In genomic region chr7:106736508-106737201, GRCh38 we compare ENCODE assay signal across 8 cellular contexts.
A peak's percentile ranks its signal among the peaks of the same experiment; 100 is the strongest.
DNase-seq lines count a peak whose midpoint lies in the region; ATAC-seq, FAIRE-seq and TF ChIP-seq lines count a peak whose summit lies in the region.

No MANE protein-coding gene starts in this region.

- H3K4me1 ChIP-seq in pancreas = peaks cover 0 to 2% (median 0%) of the 10 kb centered on the region in 3 donors

- FAIRE-seq in pancreas (lab: Jason Lieb, UNC) = peak; percentile 17

- 28 to 45% methylated on average over 5 of the region's 5 CpGs for WGBS in pancreas, 2 donors

- H3K36me3 Mint-ChIP-seq in CD14-positive monocyte = no peaks in the 10 kb centered on the region
- H3K36me3 Mint-ChIP-seq in activated CD8-positive, alpha-beta T cell treated with anti-CD3 and anti-CD28 coated beads for 36 hours (ENCODE audit: low read depth) = no peaks in the 10 kb centered on the region

- peaks cover 0 to 2% (median 0%) of the 10 kb centered on the region in 7 donors for H3K9me3 Mint-ChIP-seq in CD14-positive monocyte
- H3K9me3 Mint-ChIP-seq in activated CD8-positive, alpha-beta T cell treated with anti-CD3 and anti-CD28 coated beads for 36 hours = peaks cover 4% of the 10 kb centered on the region

- H3K27me3 Mint-ChIP-seq in CD14-positive monocyte (ENCODE audit: low read depth in 3 of 3) = peaks cover 2 to 9% (median 6%) of the 10 kb centered on the region in 3 donors
- H3K27me3 Mint-ChIP-seq in activated CD8-positive, alpha-beta T cell treated with anti-CD3 and anti-CD28 coated beads for 36 hours = no peaks in the 10 kb centered on the region

- TF ChIP-seq CTCF in CD14-positive monocyte (IDR thresholded peaks at IDR 0.05) (peak; percentile 87), fibroblast of mammary gland (conservative IDR thresholded peaks at IDR 0.05; ENCODE audit: control insufficient read depth, insufficient read depth, low read depth, low read length) (peak; percentile 89), pancreas (IDR thresholded peaks at IDR 0.05) (peak; percentile 14 to 53 (median 40))
- peak; percentile 74 for TF ChIP-seq CTCF in activated CD8-positive, alpha-beta T cell treated with anti-CD3 and anti-CD28 coated beads for 36 hours (IDR thresholded peaks at IDR 0.05)

- CTCF ChIA-PET in activated CD8-positive, alpha-beta T cell treated with anti-CD3 and anti-CD28 coated beads for 36 hours (lab: Charles Lee) = interaction anchor here (0.6 to 3.2 kb wide), 42 partner anchors 8 to 565 kb away, joined by 3 to 138 read pairs (median 5); partner anchors contain the start of gene CCDC71L

- no peak for DNase-seq in CD14-positive monocyte (ENCODE audit: low spot score)
- peak; percentile 31 for DNase-seq in NCI-H345 treated with DMSO at 0.1 percent for 48 hours (lab: John Stamatoyannopoulos, UW; ENCODE audit: unreplicated experiment)
- peak; percentile 56 for DNase-seq in activated CD8-positive, alpha-beta T cell treated with anti-CD3 and anti-CD28 coated beads for 36 hours
- peak; percentile 86 for DNase-seq in fibroblast of mammary gland (ENCODE audit: low read depth)
- DNase-seq in pancreas = peak in 3 of 6 donors; percentile 25 to 51 (median 37)
- DNase-seq in GF-D8 (lab: John Stamatoyannopoulos, UW) = no peak

- peak overlapping the region; percentile 67 to 84 for H3K4me3 Mint-ChIP-seq in CD14-positive monocyte
- no peak overlapping the region for H3K4me3 Mint-ChIP-seq in activated CD8-positive, alpha-beta T cell treated with anti-CD3 and anti-CD28 coated beads for 36 hours

- peaks cover 20% of the 10 kb centered on the region for H3K4me1 Mint-ChIP-seq in CD14-positive monocyte
- peaks cover 28% of the 10 kb centered on the region for H3K4me1 Mint-ChIP-seq in activated CD8-positive, alpha-beta T cell treated with anti-CD3 and anti-CD28 coated beads for 36 hours (ENCODE audit: low read depth)

- H3K27me3 ChIP-seq in pancreas = no peaks in the 10 kb centered on the region

- POLR2A ChIA-PET in activated CD8-positive, alpha-beta T cell treated with anti-CD3 and anti-CD28 coated beads for 36 hours (lab: Charles Lee) = interaction anchor here (0.6 to 2.1 kb wide), 3 partner anchors 19 to 212 kb away, joined by 3 to 13 read pairs (median 4); partner anchors contain the start of gene CCDC71L

- H3K4me3 ChIP-seq in fibroblast of mammary gland (ENCODE audit: control insufficient read depth, low read depth, low read length) (no peak overlapping the region), pancreas (no peak overlapping the region)

- intact Hi-C loops in CD14-positive monocyte (cut with micrococcal nuclease) = loop anchor here (1.0 to 10.0 kb wide), 5 partner anchors 34 to 559 kb away; partner anchors contain the start of gene CCDC71L (in 1 of the 2)
- intact Hi-C loops in activated CD8-positive, alpha-beta T cell treated with anti-CD3 and anti-CD28 coated beads for 36 hours (cut with micrococcal nuclease) = loop anchor here (1.0 to 5.0 kb wide), 3 partner anchors 75 to 559 kb away; partner anchors contain the start of gene CCDC71L
- intact Hi-C loops in pancreas (cut with DNase I) = loop anchor here in 1 of 3 donors (10.0 kb wide), 2 partner anchors 192 to 562 kb away; no protein-coding TSS in a partner anchor

- H3K27ac Mint-ChIP-seq in CD14-positive monocyte = peak overlapping the region in 6 of 7 donors; percentile 27 to 84 (median 72)
- peak overlapping the region; percentile 63 for H3K27ac Mint-ChIP-seq in activated CD8-positive, alpha-beta T cell treated with anti-CD3 and anti-CD28 coated beads for 36 hours

- ATAC-seq in GM18858 (IDR thresholded peaks at IDR 0.05; ENCODE audit: unreplicated experiment) = peak; percentile 68
- ATAC-seq in HG03097 (IDR thresholded peaks at IDR 0.05; ENCODE audit: low FRiP score, unreplicated experiment) = peak; percentile 63
- ATAC-seq in activated CD8-positive, alpha-beta T cell treated with anti-CD3 and anti-CD28 coated beads for 36 hours = peak; percentile 94
- ATAC-seq in pancreas = peak; percentile 95 to 99 (median 98)

- H3K27ac ChIP-seq in pancreas = peak overlapping the region in 1 of 4 donors; percentile 38

- no peaks in the 10 kb centered on the region for H3K36me3 ChIP-seq in pancreas

- H3K9me3 ChIP-seq in pancreas = no peaks in the 10 kb centered on the region

Comparison
In these comparisons a context has a peak if more than half of its experiments do, and no peak if none do; other contexts are left out.
1. DNase-seq: peak in NCI-H345 treated with DMSO at 0.1 percent for 48 hours (single experiment), activated CD8-positive, alpha-beta T cell treated with anti-CD3 and anti-CD28 coated beads for 36 hours (single experiment) and fibroblast of mammary gland (single experiment); none in CD14-positive monocyte (single experiment) and GF-D8 (single experiment).
2. Peak in every context shown above with its lines, with median percentiles within 50 percentile points of each other: CTCF ChIP-seq and ATAC-seq.